In the genomic region with DNA sequence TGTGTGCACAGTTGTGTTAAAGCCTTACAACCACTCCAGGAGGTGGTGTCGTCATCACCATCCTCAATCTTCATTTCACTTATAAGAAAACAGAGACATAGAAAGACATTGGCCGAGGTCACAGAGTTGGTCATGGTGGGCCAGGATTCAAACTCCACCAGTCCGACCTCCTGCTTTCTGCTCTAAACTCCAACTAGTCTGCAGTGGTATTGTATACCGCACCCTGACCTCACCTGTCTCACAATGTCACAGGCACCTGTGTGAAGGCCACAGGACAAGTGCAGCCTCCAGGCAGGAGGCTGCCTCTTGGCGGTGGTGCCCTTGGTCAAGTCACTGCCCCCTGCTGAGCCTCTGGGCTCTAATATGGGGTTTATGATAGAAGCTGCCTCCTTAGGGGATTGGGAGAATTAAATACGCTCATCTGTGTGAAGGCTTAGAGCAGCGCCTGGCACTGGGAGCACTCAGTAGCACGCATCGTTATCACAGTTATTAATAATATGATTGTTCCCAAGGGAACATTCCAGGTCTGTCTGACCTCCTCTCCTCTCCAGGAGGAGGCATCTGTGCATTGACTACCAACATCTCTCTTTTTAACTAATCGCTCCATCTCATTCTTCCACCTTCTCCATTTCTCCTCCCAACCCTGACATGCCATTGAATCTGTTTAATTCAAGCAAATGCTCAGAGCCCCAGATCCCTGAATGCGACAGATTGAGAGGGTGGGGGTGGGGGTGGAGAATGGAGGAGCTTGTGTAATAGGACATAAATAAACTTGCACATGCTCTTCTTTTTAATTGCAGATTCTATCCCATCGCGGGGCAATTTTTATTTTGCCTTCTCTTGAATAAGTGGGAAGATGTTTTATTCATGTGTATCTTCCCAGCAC, we compare ENCODE assay signal across 1 cellular context.
TF ChIP-seq lines count a peak whose summit lies in the region.

No MANE protein-coding gene starts in this region.

TF ChIP-seq in SK-N-SH treated with all-trans-retinoic acid at 6 μM for 48 hours, 23 proteins besides CTCF, POLR2A, EP300 and RAD21 (continued from another document):
- no peak for TF ChIP-seq TSHZ2 (CRISPR knock-in tag; IDR thresholded peaks at IDR 0.05)
